In the genomic region with DNA sequence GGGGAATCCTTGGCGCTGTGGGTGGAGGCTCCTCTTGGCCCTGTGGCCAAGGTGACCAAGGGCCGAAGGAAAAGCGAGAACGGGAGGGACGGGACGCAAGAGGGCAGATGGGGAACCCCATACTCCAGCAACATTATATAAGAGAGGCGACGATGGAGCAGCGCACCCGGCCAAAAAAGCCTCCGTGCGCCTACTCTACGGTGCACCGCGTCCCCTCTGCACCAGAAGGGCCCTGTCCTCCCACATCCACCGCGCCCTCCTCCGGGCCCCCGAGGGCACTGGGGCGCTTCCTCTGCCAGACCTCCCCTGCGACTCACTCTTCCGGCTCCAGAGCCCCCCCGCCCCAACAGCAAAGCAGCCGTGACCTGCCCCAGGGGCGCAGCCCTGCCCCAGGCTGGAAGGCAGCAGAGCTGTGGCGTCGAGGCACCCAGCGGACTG, we compare ENCODE assay signal across 2 cellular contexts.
TF ChIP-seq lines count a peak whose summit lies in the region.

No MANE protein-coding gene starts in this region.

TF ChIP-seq in GM23338, 12 proteins besides CTCF, POLR2A, EP300 and RAD21 (continued from another document):
- TF ChIP-seq, protein P1, sequence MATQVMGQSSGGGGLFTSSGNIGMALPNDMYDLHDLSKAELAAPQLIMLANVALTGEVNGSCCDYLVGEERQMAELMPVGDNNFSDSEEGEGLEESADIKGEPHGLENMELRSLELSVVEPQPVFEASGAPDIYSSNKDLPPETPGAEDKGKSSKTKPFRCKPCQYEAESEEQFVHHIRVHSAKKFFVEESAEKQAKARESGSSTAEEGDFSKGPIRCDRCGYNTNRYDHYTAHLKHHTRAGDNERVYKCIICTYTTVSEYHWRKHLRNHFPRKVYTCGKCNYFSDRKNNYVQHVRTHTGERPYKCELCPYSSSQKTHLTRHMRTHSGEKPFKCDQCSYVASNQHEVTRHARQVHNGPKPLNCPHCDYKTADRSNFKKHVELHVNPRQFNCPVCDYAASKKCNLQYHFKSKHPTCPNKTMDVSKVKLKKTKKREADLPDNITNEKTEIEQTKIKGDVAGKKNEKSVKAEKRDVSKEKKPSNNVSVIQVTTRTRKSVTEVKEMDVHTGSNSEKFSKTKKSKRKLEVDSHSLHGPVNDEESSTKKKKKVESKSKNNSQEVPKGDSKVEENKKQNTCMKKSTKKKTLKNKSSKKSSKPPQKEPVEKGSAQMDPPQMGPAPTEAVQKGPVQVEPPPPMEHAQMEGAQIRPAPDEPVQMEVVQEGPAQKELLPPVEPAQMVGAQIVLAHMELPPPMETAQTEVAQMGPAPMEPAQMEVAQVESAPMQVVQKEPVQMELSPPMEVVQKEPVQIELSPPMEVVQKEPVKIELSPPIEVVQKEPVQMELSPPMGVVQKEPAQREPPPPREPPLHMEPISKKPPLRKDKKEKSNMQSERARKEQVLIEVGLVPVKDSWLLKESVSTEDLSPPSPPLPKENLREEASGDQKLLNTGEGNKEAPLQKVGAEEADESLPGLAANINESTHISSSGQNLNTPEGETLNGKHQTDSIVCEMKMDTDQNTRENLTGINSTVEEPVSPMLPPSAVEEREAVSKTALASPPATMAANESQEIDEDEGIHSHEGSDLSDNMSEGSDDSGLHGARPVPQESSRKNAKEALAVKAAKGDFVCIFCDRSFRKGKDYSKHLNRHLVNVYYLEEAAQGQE (IDR thresholded peaks at IDR 0.05; ENCODE audit: unreplicated experiment): no peak
- TF ChIP-seq EZH2phosphoT487 (IDR thresholded peaks at IDR 0.05; ENCODE audit: unreplicated experiment) (no peak), STAT1 (IDR thresholded peaks at IDR 0.05; ENCODE audit: unreplicated experiment) (no peak), JUNB (IDR thresholded peaks at IDR 0.05; ENCODE audit: unreplicated experiment) (no peak), ZNF462 (CRISPR knock-in tag; IDR thresholded peaks at IDR 0.05) (peak; percentile 44; the same call in 1 of the 2 replicates), CREB1 (CRISPR knock-in tag; IDR thresholded peaks at IDR 0.05; ENCODE audit: low read depth) (no peak)
- TF ChIP-seq, protein P2, sequence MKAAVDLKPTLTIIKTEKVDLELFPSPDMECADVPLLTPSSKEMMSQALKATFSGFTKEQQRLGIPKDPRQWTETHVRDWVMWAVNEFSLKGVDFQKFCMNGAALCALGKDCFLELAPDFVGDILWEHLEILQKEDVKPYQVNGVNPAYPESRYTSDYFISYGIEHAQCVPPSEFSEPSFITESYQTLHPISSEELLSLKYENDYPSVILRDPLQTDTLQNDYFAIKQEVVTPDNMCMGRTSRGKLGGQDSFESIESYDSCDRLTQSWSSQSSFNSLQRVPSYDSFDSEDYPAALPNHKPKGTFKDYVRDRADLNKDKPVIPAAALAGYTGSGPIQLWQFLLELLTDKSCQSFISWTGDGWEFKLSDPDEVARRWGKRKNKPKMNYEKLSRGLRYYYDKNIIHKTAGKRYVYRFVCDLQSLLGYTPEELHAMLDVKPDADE (IDR thresholded peaks at IDR 0.05): peak; percentile 60

TF ChIP-seq in SK-N-SH treated with all-trans-retinoic acid at 6 μM for 48 hours, 23 proteins besides CTCF, POLR2A, EP300 and RAD21 (continued from another document):
- TF ChIP-seq CSRNP3 (CRISPR knock-in tag; IDR thresholded peaks at IDR 0.05) (no peak), ESRRG (CRISPR knock-in tag; IDR thresholded peaks at IDR 0.05) (no peak), TSHZ2 (CRISPR knock-in tag; IDR thresholded peaks at IDR 0.05) (no peak), ZNF70 (CRISPR knock-in tag; IDR thresholded peaks at IDR 0.05) (no peak), PATZ1 (CRISPR knock-in tag; IDR thresholded peaks at IDR 0.05; ENCODE audit: borderline replicate concordance) (no peak)
TF ChIP-seq in SK-N-SH treated with all-trans-retinoic acid at 6 μM for 48 hours: peak in this region for 0.
